ENCODE assay signal across 23 cellular contexts in the genomic region with DNA sequence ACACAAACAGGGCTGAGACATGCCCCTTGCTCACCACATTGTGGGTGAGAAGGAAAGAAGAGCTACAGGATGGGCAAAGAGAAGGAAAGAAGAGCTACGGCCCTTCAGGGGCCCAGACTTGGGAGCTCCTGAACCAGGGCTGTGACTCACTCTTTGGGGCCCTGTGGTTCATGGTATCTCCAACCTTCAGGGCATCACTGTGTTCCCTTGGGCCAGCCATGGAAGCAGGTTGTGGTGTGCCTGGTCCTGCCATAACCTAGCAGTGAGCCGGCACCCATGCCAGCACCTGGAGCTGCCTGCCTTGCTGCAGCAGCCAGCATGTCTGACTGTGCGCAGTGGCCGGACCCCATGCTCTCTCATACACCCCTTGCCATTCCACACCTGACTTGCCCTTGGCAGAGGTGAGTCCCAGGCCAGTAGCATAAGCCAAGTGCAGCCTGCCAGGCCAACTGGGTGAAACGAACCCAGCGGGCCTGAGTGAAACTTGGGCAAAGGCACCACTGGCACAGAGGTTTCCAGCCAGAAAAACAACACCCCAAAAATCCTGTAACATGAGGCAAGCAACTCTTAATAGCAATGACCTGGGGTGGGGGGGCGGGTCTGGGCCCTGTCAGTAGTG.
"Had no signal": no experiment of that assay in that cellular context is flagged by ENCODE, and none has a peak within 500 bp of the region (broad histone marks: within the 10 kb centered on the region; RNA-seq: fewer than 3 reads in every experiment).

No MANE protein-coding gene starts in this region.

- H3K9me3 ChIP-seq: ascending aorta, stomach, suprapubic skin, transverse colon, vagina had no signal

- H3K36me3 Mint-ChIP-seq: stimulated activated memory B cell treated with anti-CD40 and anti-IgM and Interleukin-4, amounts not matched to agents 10 μg/mL and 1 μg/mL and 100 μg/mL, for 72 hours had no signal

- H3K36me3 ChIP-seq: ascending aorta, stomach, suprapubic skin, transverse colon, vagina had no signal

- H3K79me2 ChIP-seq: parathyroid adenoma had no signal

- H3K27me3 ChIP-seq: ascending aorta, stomach, suprapubic skin, transverse colon, vagina had no signal

- H3K4me3 Mint-ChIP-seq: activated CD4-positive, alpha-beta memory T cell treated with anti-CD3 and anti-CD28 coated beads, Interleukin-2, amount 10 ng/mL, durations not matched to agents 7 days and 5 days; activated CD4-positive, alpha-beta T cell treated with anti-CD3 and anti-CD28 coated beads, Interleukin-2, amount 10 ng/mL, durations not matched to agents 24 days and 14 days; activated T-cell treated with anti-CD3 and anti-CD28 coated beads, Interleukin-2, amount 50 U/mL, for 24 hours; activated T-helper 17 cell treated with anti-CD3 and anti-CD28 coated beads, Interleukin-2, amount 50 U/mL, for 72 hours; central memory CD8-positive, alpha-beta T cell; nephron progenitor cell; stimulated activated memory B cell treated with anti-CD40 and anti-IgM and Interleukin-4, amounts not matched to agents 10 μg/mL and 1 μg/mL and 100 μg/mL, for 72 hours had no signal

- ATAC-seq: activated CD4-positive, CD25-positive, alpha-beta regulatory T cell treated with anti-CD3 and anti-CD28 coated beads, Interleukin-2, amount 50 U/mL, for 24 hours; activated naive CD4-positive, alpha-beta T cell treated with anti-CD3 and anti-CD28 coated beads, Interleukin-2, amount 50 U/mL, for 72 hours; activated T-helper 17 cell treated with anti-CD3 and anti-CD28 coated beads, Interleukin-2, amount 50 U/mL, for 72 hours; left lobe of liver; sciatic nerve; stimulated activated memory B cell treated with anti-CD40 and anti-IgM and Interleukin-4, amounts not matched to agents 10 μg/mL and 1 μg/mL and 100 μg/mL, for 72 hours had no signal

- H3K4me1 Mint-ChIP-seq: stimulated activated memory B cell treated with anti-CD40 and anti-IgM and Interleukin-4, amounts not matched to agents 10 μg/mL and 1 μg/mL and 100 μg/mL, for 72 hours had no signal

- DNase-seq: activated CD4-positive, alpha-beta memory T cell treated with anti-CD3 and anti-CD28 coated beads, Interleukin-2, amount 10 ng/mL, durations not matched to agents 7 days and 5 days; activated CD4-positive, alpha-beta T cell treated with anti-CD3 and anti-CD28 coated beads, Interleukin-2, amount 10 ng/mL, durations not matched to agents 24 days and 14 days; activated CD8-positive, alpha-beta memory T cell treated with anti-CD3 and anti-CD28 coated beads, Interleukin-2, amount 50 U/mL, for 4 hours; activated T-cell treated with anti-CD3 and anti-CD28 coated beads, Interleukin-2, amount 50 U/mL, for 24 hours; effector memory CD4-positive, alpha-beta T cell; midbrain; nephron progenitor cell; nucleus accumbens; small intestine; stimulated activated CD4-positive, alpha-beta T cell treated with anti-CD3 and anti-CD28 coated beads, Interleukin-2, amount 100 ng/mL, for 24 hours; stomach; transverse colon had no signal

- H3K27ac ChIP-seq: ascending aorta, parathyroid adenoma, stomach, suprapubic skin, transverse colon, vagina had no signal

- H3K27ac Mint-ChIP-seq: activated CD4-positive, alpha-beta memory T cell treated with anti-CD3 and anti-CD28 coated beads, Interleukin-2, amount 10 ng/mL, durations not matched to agents 7 days and 5 days; activated CD4-positive, alpha-beta T cell treated with anti-CD3 and anti-CD28 coated beads, Interleukin-2, amount 10 ng/mL, durations not matched to agents 24 days and 14 days; activated naive CD4-positive, alpha-beta T cell treated with anti-CD3 and anti-CD28 coated beads, Interleukin-2, amount 50 U/mL, for 72 hours; activated T-cell treated with anti-CD3 and anti-CD28 coated beads, Interleukin-2, amount 50 U/mL, for 24 hours; activated T-helper 17 cell treated with anti-CD3 and anti-CD28 coated beads, Interleukin-2, amount 50 U/mL, for 72 hours; nephron progenitor cell; stimulated activated memory B cell treated with anti-CD40 and anti-IgM and Interleukin-4, amounts not matched to agents 10 μg/mL and 1 μg/mL and 100 μg/mL, for 72 hours had no signal

- H3K4me3 ChIP-seq: ascending aorta, stomach, suprapubic skin, transverse colon, vagina had no signal

- H3K9me3 Mint-ChIP-seq: activated T-helper 17 cell treated with anti-CD3 and anti-CD28 coated beads, Interleukin-2, amount 50 U/mL, for 72 hours; central memory CD8-positive, alpha-beta T cell; nephron progenitor cell; stimulated activated memory B cell treated with anti-CD40 and anti-IgM and Interleukin-4, amounts not matched to agents 10 μg/mL and 1 μg/mL and 100 μg/mL, for 72 hours had no signal

- H2AFZ ChIP-seq: parathyroid adenoma had no signal

- H3K4me1 ChIP-seq: ascending aorta, parathyroid adenoma, transverse colon had no signal
